In genomic region chr21:17513214-17514123, GRCh38 we compare ENCODE assay signal across 8 cellular contexts. TPM values are rescaled to one million over a fixed set of nuclear protein-coding genes. Genes with fewer than 3 reads are reported as not detected.
A peak's percentile ranks its signal among the peaks of the same experiment; 100 is the strongest.
DNase-seq lines count a peak whose midpoint lies in the region; ATAC-seq, FAIRE-seq and TF ChIP-seq lines count a peak whose summit lies in the region.

No MANE protein-coding gene starts in this region.

- TF ChIP-seq CTCF in MCF 10A (IDR thresholded peaks at IDR 0.05; ENCODE audit: unreplicated experiment) = no peak

- H3K27me3 Mint-ChIP-seq in T-cell (peaks cover 0 to 28% of the 10 kb centered on the region in 2 donors), MCF 10A (ENCODE audit: insufficient read depth, unreplicated experiment) (no peaks in the 10 kb centered on the region)

- WGBS in small intestine, 3 donors = 1 to 2% (median 1%) methylated on average over 39 to 69 of the region's 69 CpGs

- H3K36me3 Mint-ChIP-seq in T-cell (no peaks in the 10 kb centered on the region), MCF 10A (ENCODE audit: insufficient read depth, unreplicated experiment) (no peaks in the 10 kb centered on the region)

- H3K27me3 ChIP-seq in small intestine (ENCODE audit: control insufficient read depth in 2 of 2, insufficient read depth in 2 of 2, low read length in 2 of 2) = peaks cover 0 to 2% of the 10 kb centered on the region in 2 donors

- no peaks in the 10 kb centered on the region for H3K36me3 ChIP-seq in small intestine (ENCODE audit: control insufficient read depth in 2 of 2, insufficient read depth in 2 of 2, low read length in 2 of 2)

- CTCF ChIA-PET in T-cell (lab: Charles Lee) (interaction anchor here in 1 of 2 donors (0.6 kb wide), 1 partner anchor 127 kb away, joined by 3 read pairs; no protein-coding TSS in a partner anchor), MCF 10A (lab: Yijun Ruan, JAX) (interaction anchor here (0.6 to 3.6 kb wide), 10 partner anchors 17 to 127 kb away, joined by 3 to 16 read pairs (median 4); no protein-coding TSS in a partner anchor)

- H3K4me3 ChIP-seq in small intestine (ENCODE audit: low read depth in 1 of 2, low read length in 2 of 2) = peak overlapping the region; percentile 63 to 96

- BruUV-seq in MCF 10A (replicated peaks; lab: Mats Ljungman, UMichigan) = no TSS peak

- no peaks in the 10 kb centered on the region for H3K4me1 ChIP-seq in small intestine (ENCODE audit: control insufficient read depth in 2 of 2, insufficient read depth in 1 of 2, low read depth in 1 of 2, low read length in 1 of 2)

- H3K9me3 Mint-ChIP-seq in T-cell = no peaks in the 10 kb centered on the region
- H3K9me3 Mint-ChIP-seq in MCF 10A (ENCODE audit: unreplicated experiment) = no peaks in the 10 kb centered on the region

- H3K4me3 Mint-ChIP-seq in T-cell (peak overlapping the region; percentile 86 to 92 (median 90)), MCF 10A (ENCODE audit: unreplicated experiment) (peak overlapping the region; percentile 77)

- FAIRE-seq in small intestine (lab: Jason Lieb, UNC) = no peak

- H3K4me1 Mint-ChIP-seq in T-cell (peaks cover 17 to 24% (median 22%) of the 10 kb centered on the region in 3 donors), MCF 10A (ENCODE audit: insufficient read depth, unreplicated experiment) (peaks cover 18% of the 10 kb centered on the region)

- no peak overlapping the region for H3K27ac Mint-ChIP-seq in T-cell
- no peak overlapping the region for H3K27ac Mint-ChIP-seq in MCF 10A (ENCODE audit: low read depth, unreplicated experiment)

- ATAC-seq in GM19324 (IDR thresholded peaks at IDR 0.05; ENCODE audit: low FRiP score, unreplicated experiment) (peak; percentile 35), HG03442 (IDR thresholded peaks at IDR 0.05; ENCODE audit: unreplicated experiment) (peak; percentile 14), T-cell (replicated peaks in 1 of 4) (peak; percentile 17 to 53 (median 37)), GM18870 (IDR thresholded peaks at IDR 0.05; ENCODE audit: unreplicated experiment) (no peak)

- intact Hi-C loops in MCF 10A (cut with micrococcal nuclease) = loop anchor here (1.0 to 10.0 kb wide), 3 partner anchors 59 to 126 kb away; no protein-coding TSS in a partner anchor

- H3K9me3 ChIP-seq in small intestine (ENCODE audit: control insufficient read depth, low read depth) = no peaks in the 10 kb centered on the region

- DNase-seq in AG08396 (ENCODE audit: low spot score) (peak; percentile 25), T-cell (peak in 16 of 34 experiments; percentile 1 to 29 (median 12)), MCF 10A (ENCODE audit: unreplicated experiment) (peak; percentile 36), inferior parietal cortex (ENCODE audit: extremely low spot score) (peak; percentile 70), small intestine (peak; percentile 81)

- H3K27ac ChIP-seq in small intestine (ENCODE audit: low read depth in 1 of 2, low read length in 1 of 2) = peak overlapping the region; percentile 75 to 91

- POLR2A ChIA-PET in T-cell (lab: Charles Lee) (no interaction called here), MCF 10A (lab: Yijun Ruan, JAX) (interaction anchor here (0.7 to 3.4 kb wide), 16 partner anchors 14 to 127 kb away, joined by 3 to 20 read pairs (median 4); no protein-coding TSS in a partner anchor)

RNA-seq across cellular contexts. Expression of gene CXADR, which starts 0.6 kb away (rescaled TPM):
- total RNA-seq in T-cell (under 1 TPM; 0.35 to 0.95 (median 0.82) TPM), MCF 10A (2022) (7.9 TPM in 2 replicates)
- 10 to 100 TPM; 12.5 to 39.2 (median 32.2) TPM for polyA plus RNA-seq in small intestine
